Comparison of ENCODE assay signal across 9 cellular contexts in genomic region chr3:133576169-133576568, GRCh38. TPM values are rescaled to one million over a fixed set of nuclear protein-coding genes. Genes with fewer than 3 reads are reported as not detected.
DNase-seq lines count a peak whose midpoint lies in the region; ATAC-seq and TF ChIP-seq lines count a peak whose summit lies in the region.
"Had no signal": no experiment of that assay in that cellular context is flagged by ENCODE, and none has a peak within 500 bp of the region (broad histone marks: within the 10 kb centered on the region; RNA-seq: fewer than 3 reads in every experiment).

No MANE protein-coding gene starts in this region.

- H3K36me3 ChIP-seq in ascending aorta (peaks cover 21 to 50% of the 10 kb centered on the region in 2 donors), lower lobe of right lung (peaks cover 60% of the 10 kb centered on the region), upper lobe of left lung (peaks cover 9 to 60% (median 23%) of the 10 kb centered on the region in 4 donors)

- TF ChIP-seq EP300 in upper lobe of left lung (IDR thresholded peaks at IDR 0.05): no peak

- DNase-seq in activated naive CD4-positive, alpha-beta T cell treated with anti-CD3 and anti-CD28 coated beads, Interleukin-2, amount 10 ng/mL, durations not matched to agents 7 days and 5 days: no peak
- DNase-seq in activated naive CD4-positive, alpha-beta T cell treated with anti-CD3 and anti-CD28 coated beads, Interleukin-2, amount 50 U/mL, for 16 hours: no peak
- DNase-seq in ascending aorta (ENCODE audit: low spot score in 2 of 2) (no peak), lower lobe of right lung (no peak), upper lobe of left lung (no peak), NCI-H82 treated with DMSO at 0.1 percent for 48 hours (lab: John Stamatoyannopoulos, UW; ENCODE audit: unreplicated experiment) (no peak)
- DNase-seq in stimulated activated CD4-positive, alpha-beta T cell treated with anti-CD3 and anti-CD28 coated beads, Interleukin-4, amount 100 ng/mL, for 24 hours: no peak
- DNase-seq: COR-L47 had no signal

- peaks cover 52% of the 10 kb centered on the region for H3K36me3 Mint-ChIP-seq in activated naive CD4-positive, alpha-beta T cell treated with anti-CD3 and anti-CD28 coated beads, Interleukin-2, amount 10 ng/mL, durations not matched to agents 7 days and 5 days

- peak overlapping the region; percentile 88 for H3K4me3 Mint-ChIP-seq in activated naive CD4-positive, alpha-beta T cell treated with anti-CD3 and anti-CD28 coated beads, Interleukin-2, amount 10 ng/mL, durations not matched to agents 7 days and 5 days

- H3K4me1 ChIP-seq in ascending aorta (peaks cover 18 to 44% of the 10 kb centered on the region in 2 donors), lower lobe of right lung (peaks cover 61% of the 10 kb centered on the region), upper lobe of left lung (peaks cover 56 to 59% (median 58%) of the 10 kb centered on the region in 4 donors)

- TF ChIP-seq CTCF in ascending aorta (IDR thresholded peaks at IDR 0.05): no peak
- TF ChIP-seq CTCF in lower lobe of right lung (IDR thresholded peaks at IDR 0.05): no peak
- TF ChIP-seq CTCF in upper lobe of left lung (IDR thresholded peaks at IDR 0.05): no peak

- WGBS in upper lobe of left lung, 2 donors: 12 to 27% methylated on average over 3 of the region's 3 CpGs

- intact Hi-C loops in ascending aorta (cut with DNase I): loop anchor here (5.0 to 10.0 kb wide), 5 partner anchors 69 to 1161 kb away; partner anchors contain the start of gene DNAJC13
- intact Hi-C loops in lower lobe of right lung (cut with DNase I): no loop called here

- H3K4me3 ChIP-seq in ascending aorta (peak overlapping the region; percentile 73 to 88), lower lobe of right lung (peak overlapping the region; percentile 88), upper lobe of left lung (peak overlapping the region in 3 of 4 donors; percentile 26 to 73 (median 71))

- ATAC-seq in lower lobe of right lung: no peak
- no peak for ATAC-seq in upper lobe of left lung (ENCODE audit: low FRiP score in 2 of 2)
- ATAC-seq in HG02678 (IDR thresholded peaks at IDR 0.05; ENCODE audit: unreplicated experiment): no peak

- H3K9me3 Mint-ChIP-seq in activated naive CD4-positive, alpha-beta T cell treated with anti-CD3 and anti-CD28 coated beads, Interleukin-2, amount 10 ng/mL, durations not matched to agents 7 days and 5 days: no peaks in the 10 kb centered on the region

- peak overlapping the region; percentile 63 for H3K27ac Mint-ChIP-seq in activated naive CD4-positive, alpha-beta T cell treated with anti-CD3 and anti-CD28 coated beads, Interleukin-2, amount 10 ng/mL, durations not matched to agents 7 days and 5 days

- H3K27me3 Mint-ChIP-seq in activated naive CD4-positive, alpha-beta T cell treated with anti-CD3 and anti-CD28 coated beads, Interleukin-2, amount 10 ng/mL, durations not matched to agents 7 days and 5 days: no peaks in the 10 kb centered on the region

- H3K27me3 ChIP-seq in ascending aorta: no peaks in the 10 kb centered on the region
- no peaks in the 10 kb centered on the region for H3K27me3 ChIP-seq in lower lobe of right lung (ENCODE audit: low read depth)
- H3K27me3 ChIP-seq in upper lobe of left lung: no peaks in the 10 kb centered on the region

- no peaks in the 10 kb centered on the region for H3K9me3 ChIP-seq in ascending aorta
- H3K9me3 ChIP-seq in lower lobe of right lung: no peaks in the 10 kb centered on the region
- no peaks in the 10 kb centered on the region for H3K9me3 ChIP-seq in upper lobe of left lung

- H3K27ac ChIP-seq in ascending aorta (peak overlapping the region in 1 of 2 donors; percentile 23), lower lobe of right lung (peak overlapping the region; percentile 7), upper lobe of left lung (peak overlapping the region in 2 of 4 donors; percentile 2 to 96)

- TF ChIP-seq POLR2A in upper lobe of left lung (IDR thresholded peaks at IDR 0.05): no peak

- H3K4me1 Mint-ChIP-seq in activated naive CD4-positive, alpha-beta T cell treated with anti-CD3 and anti-CD28 coated beads, Interleukin-2, amount 10 ng/mL, durations not matched to agents 7 days and 5 days: peaks cover 63% of the 10 kb centered on the region

- CTCF ChIA-PET in activated naive CD4-positive, alpha-beta T cell treated with anti-CD3 and anti-CD28 coated beads, Interleukin-2, amount 10 ng/mL, durations not matched to agents 7 days and 5 days (lab: Charles Lee): interaction anchor here (3.1 to 7.1 kb wide), 2 partner anchors 88 to 130 kb away, joined by 13 to 84 read pairs; no protein-coding TSS in a partner anchor

RNA-seq across cellular contexts. Expression of gene CDV3, which starts 2.7 kb away (rescaled TPM):
- 24.6 TPM for total RNA-seq in ascending aorta
- 166 TPM for total RNA-seq in lower lobe of right lung
- total RNA-seq in upper lobe of left lung: 100 to 1,000 TPM in 4 of 6 donors, 10 to 100 TPM in 2; 58.3 to 181 (median 161) TPM
